In genomic region chr19:1111641-1112253, GRCh38 we compare ENCODE assay signal across 1 cellular context.
TF ChIP-seq lines count a peak whose summit lies in the region.

No MANE protein-coding gene starts in this region.

TF ChIP-seq in K562, 482 proteins besides CTCF, POLR2A, EP300 and RAD21:
- no peak for TF ChIP-seq ZFP1 (CRISPR knock-in tag; IDR thresholded peaks at IDR 0.05)
- 0 out of 2 replicates have a peak, but pooled peaks have one; percentile 7 for TF ChIP-seq MAX (CRISPR knock-in tag; IDR thresholded peaks at IDR 0.05)
